ENCODE assay signal across 1 cellular context in the genomic region with DNA sequence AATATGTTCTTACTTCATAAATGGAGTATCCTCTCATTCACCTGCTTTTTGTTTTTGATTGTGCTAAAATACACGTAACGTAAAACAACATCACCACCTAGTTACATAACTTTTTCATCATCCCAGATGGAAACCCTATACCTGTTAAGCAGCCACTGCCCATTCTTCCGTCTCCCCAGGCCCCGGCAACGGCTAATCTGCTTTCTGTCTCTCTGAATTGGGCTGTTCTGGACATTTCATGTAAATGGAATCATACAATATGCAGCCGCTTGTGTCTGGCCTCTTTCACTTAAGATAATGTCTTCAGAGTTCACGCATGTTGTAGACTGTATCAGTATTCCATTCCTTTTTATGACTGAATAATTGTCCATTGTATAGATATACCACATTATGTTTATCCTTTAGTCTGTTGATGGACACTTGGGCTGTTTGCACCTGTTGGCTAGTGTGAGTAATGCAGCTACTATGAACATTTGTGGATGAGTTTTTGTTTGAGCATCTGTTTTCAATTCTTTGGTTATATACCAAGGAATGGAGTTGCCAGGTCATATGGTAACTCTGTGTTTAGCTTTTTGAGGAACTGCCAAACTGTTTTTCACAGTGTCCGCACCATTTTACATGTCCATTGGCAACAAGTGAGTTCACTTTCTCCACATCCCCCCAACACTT.
A peak's percentile ranks its signal among the peaks of the same experiment; 100 is the strongest.
TF ChIP-seq lines count a peak whose summit lies in the region.

No MANE protein-coding gene starts in this region.

TF ChIP-seq in HepG2, 621 proteins besides CTCF, POLR2A, EP300 and RAD21 (continued from another document):
- TF ChIP-seq, protein P1, sequence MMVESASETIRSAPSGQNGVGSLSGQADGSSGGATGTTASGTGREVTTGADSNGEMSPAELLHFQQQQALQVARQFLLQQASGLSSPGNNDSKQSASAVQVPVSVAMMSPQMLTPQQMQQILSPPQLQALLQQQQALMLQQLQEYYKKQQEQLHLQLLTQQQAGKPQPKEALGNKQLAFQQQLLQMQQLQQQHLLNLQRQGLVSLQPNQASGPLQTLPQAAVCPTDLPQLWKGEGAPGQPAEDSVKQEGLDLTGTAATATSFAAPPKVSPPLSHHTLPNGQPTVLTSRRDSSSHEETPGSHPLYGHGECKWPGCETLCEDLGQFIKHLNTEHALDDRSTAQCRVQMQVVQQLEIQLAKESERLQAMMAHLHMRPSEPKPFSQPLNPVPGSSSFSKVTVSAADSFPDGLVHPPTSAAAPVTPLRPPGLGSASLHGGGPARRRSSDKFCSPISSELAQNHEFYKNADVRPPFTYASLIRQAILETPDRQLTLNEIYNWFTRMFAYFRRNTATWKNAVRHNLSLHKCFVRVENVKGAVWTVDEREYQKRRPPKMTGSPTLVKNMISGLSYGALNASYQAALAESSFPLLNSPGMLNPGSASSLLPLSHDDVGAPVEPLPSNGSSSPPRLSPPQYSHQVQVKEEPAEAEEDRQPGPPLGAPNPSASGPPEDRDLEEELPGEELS (CRISPR knock-in tag; IDR thresholded peaks at IDR 0.05): no peak
- peak; percentile 99 for TF ChIP-seq ZNF3 (CRISPR knock-in tag; IDR thresholded peaks at IDR 0.05)
- TF ChIP-seq, protein P2, sequence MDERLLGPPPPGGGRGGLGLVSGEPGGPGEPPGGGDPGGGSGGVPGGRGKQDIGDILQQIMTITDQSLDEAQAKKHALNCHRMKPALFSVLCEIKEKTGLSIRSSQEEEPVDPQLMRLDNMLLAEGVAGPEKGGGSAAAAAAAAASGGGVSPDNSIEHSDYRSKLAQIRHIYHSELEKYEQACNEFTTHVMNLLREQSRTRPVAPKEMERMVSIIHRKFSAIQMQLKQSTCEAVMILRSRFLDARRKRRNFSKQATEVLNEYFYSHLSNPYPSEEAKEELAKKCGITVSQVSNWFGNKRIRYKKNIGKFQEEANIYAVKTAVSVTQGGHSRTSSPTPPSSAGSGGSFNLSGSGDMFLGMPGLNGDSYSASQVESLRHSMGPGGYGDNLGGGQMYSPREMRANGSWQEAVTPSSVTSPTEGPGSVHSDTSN (CRISPR knock-in tag; IDR thresholded peaks at IDR 0.05): peak; percentile 40; the same call in 1 of the 2 replicates
- TF ChIP-seq, protein P3, sequence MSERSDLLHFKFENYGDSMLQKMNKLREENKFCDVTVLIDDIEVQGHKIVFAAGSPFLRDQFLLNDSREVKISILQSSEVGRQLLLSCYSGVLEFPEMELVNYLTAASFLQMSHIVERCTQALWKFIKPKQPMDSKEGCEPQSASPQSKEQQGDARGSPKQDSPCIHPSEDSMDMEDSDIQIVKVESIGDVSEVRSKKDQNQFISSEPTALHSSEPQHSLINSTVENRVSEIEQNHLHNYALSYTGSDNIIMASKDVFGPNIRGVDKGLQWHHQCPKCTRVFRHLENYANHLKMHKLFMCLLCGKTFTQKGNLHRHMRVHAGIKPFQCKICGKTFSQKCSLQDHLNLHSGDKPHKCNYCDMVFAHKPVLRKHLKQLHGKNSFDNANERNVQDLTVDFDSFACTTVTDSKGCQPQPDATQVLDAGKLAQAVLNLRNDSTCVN (CRISPR knock-in tag; IDR thresholded peaks at IDR 0.05; ENCODE audit: borderline replicate concordance): no peak
- 0 out of 2 replicates have a peak, but pooled peaks have one; percentile 16 for TF ChIP-seq ARID3A (IDR thresholded peaks at IDR 0.05; ENCODE audit: low read depth, low read length)
- no peak for TF ChIP-seq NCOA2 (CRISPR knock-in tag; IDR thresholded peaks at IDR 0.05)
- TF ChIP-seq HBP1 (CRISPR knock-in tag; IDR thresholded peaks at IDR 0.05; ENCODE audit: low read depth): no peak
- TF ChIP-seq ZNF317 (CRISPR knock-in tag; IDR thresholded peaks at IDR 0.05): no peak
- TF ChIP-seq ZNF10 (CRISPR knock-in tag; IDR thresholded peaks at IDR 0.05; ENCODE audit: borderline replicate concordance, low read depth): no peak
- no peak for TF ChIP-seq YEATS2 (CRISPR knock-in tag; IDR thresholded peaks at IDR 0.05; ENCODE audit: borderline replicate concordance)
- no peak for TF ChIP-seq ZNF883 (CRISPR knock-in tag; IDR thresholded peaks at IDR 0.05; ENCODE audit: not compliant biosample characterization)
- no peak for TF ChIP-seq RELA (CRISPR knock-in tag; IDR thresholded peaks at IDR 0.05)
- TF ChIP-seq ZNF775 (CRISPR knock-in tag; IDR thresholded peaks at IDR 0.05; ENCODE audit: borderline replicate concordance): no peak
- TF ChIP-seq BCL3 (CRISPR knock-in tag; IDR thresholded peaks at IDR 0.05): no peak
TF ChIP-seq in HepG2: peak in this region for 3.
